Comparison of ENCODE assay signal across 17 cellular contexts in the genomic region with DNA sequence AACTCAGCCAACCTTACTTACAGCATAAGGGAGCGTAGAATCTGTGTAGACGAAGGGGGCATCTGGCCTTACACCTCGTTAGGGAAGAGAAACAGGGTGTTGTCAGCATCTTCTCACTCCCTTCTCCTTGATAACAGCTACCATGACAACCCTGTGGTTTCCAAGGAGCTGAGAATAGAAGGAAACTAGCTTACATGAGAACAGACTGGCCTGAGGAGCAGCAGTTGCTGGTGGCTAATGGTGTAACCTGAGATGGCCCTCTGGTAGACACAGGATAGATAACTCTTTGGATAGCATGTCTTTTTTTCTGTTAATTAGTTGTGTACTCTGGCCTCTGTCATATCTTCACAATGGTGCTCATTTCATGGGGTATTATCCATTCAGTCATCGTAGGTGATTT. TPM values are rescaled to one million over a fixed set of nuclear protein-coding genes. Genes with fewer than 3 reads are reported as not detected.
A peak's percentile ranks its signal among the peaks of the same experiment; 100 is the strongest.
DNase-seq lines count a peak whose midpoint lies in the region; ATAC-seq and TF ChIP-seq lines count a peak whose summit lies in the region.
"Had no signal": no experiment of that assay in that cellular context is flagged by ENCODE, and none has a peak within 500 bp of the region (broad histone marks: within the 10 kb centered on the region; RNA-seq: fewer than 3 reads in every experiment).

No MANE protein-coding gene starts in this region.

- H3K4me1 ChIP-seq in tibial nerve = peaks cover 0 to 3% (median under 1%) of the 10 kb centered on the region in 4 donors
- H3K4me1 ChIP-seq: HAP-1 had no signal

- ATAC-seq in stimulated activated effector memory CD8-positive, alpha-beta T cell treated with anti-CD3 and anti-CD28 coated beads, Interleukin-12 subunit alpha, Interleukin-12 subunit beta, amount 100 ng/mL, for 72 hours = no peak
- ATAC-seq in activated CD4-positive, CD25-positive, alpha-beta regulatory T cell treated with anti-CD3 and anti-CD28 coated beads, Interleukin-2, amount 50 U/mL, for 24 hours = no peak
- ATAC-seq: natural killer cell had no signal

- H3K9me3 Mint-ChIP-seq in stimulated activated effector memory CD8-positive, alpha-beta T cell treated with anti-CD3 and anti-CD28 coated beads, Interleukin-12 subunit alpha, Interleukin-12 subunit beta, amount 100 ng/mL, for 72 hours = no peaks in the 10 kb centered on the region
- H3K9me3 Mint-ChIP-seq: activated CD4-positive, alpha-beta T cell treated with anti-CD3 and anti-CD28 coated beads, Interleukin-2, amount 10 ng/mL, durations not matched to agents 24 days and 14 days; memory B cell; natural killer cell had no signal

- WGBS in tibial nerve, 2 donors = 61 to 71% methylated on average over 4 of the region's 4 CpGs

- peaks cover 0 to 6% (median 0%) of the 10 kb centered on the region in 3 donors for H3K36me3 ChIP-seq in tibial nerve
- H3K36me3 ChIP-seq: HAP-1 had no signal

- H3K4me3 ChIP-seq in choroid plexus epithelial cell (ENCODE audit: low read depth, low read length) (no peak overlapping the region), tibial nerve (no peak overlapping the region)
- H3K4me3 ChIP-seq: HAP-1 had no signal

- peaks cover 0 to 37% of the 10 kb centered on the region in 2 donors for H3K27me3 ChIP-seq in tibial nerve

- in situ Hi-C loops in GM13977 (cut with MboI; ENCODE audit: low pct_unique_long_range_greater_than_20kb, low sequenced_read_pairs, unreplicated experiment) = no loop called here

- H3K4me3 Mint-ChIP-seq in stimulated activated effector memory CD8-positive, alpha-beta T cell treated with anti-CD3 and anti-CD28 coated beads, Interleukin-12 subunit alpha, Interleukin-12 subunit beta, amount 100 ng/mL, for 72 hours = no peak overlapping the region
- H3K4me3 Mint-ChIP-seq: activated CD4-positive, alpha-beta T cell treated with anti-CD3 and anti-CD28 coated beads, Interleukin-2, amount 10 ng/mL, durations not matched to agents 24 days and 14 days; memory B cell; natural killer cell had no signal

- H3K4me1 Mint-ChIP-seq in stimulated activated effector memory CD8-positive, alpha-beta T cell treated with anti-CD3 and anti-CD28 coated beads, Interleukin-12 subunit alpha, Interleukin-12 subunit beta, amount 100 ng/mL, for 72 hours = no peaks in the 10 kb centered on the region
- H3K4me1 Mint-ChIP-seq: activated CD4-positive, alpha-beta T cell treated with anti-CD3 and anti-CD28 coated beads, Interleukin-2, amount 10 ng/mL, durations not matched to agents 24 days and 14 days; natural killer cell had no signal

- H3K36me3 Mint-ChIP-seq in stimulated activated effector memory CD8-positive, alpha-beta T cell treated with anti-CD3 and anti-CD28 coated beads, Interleukin-12 subunit alpha, Interleukin-12 subunit beta, amount 100 ng/mL, for 72 hours = no peaks in the 10 kb centered on the region
- H3K36me3 Mint-ChIP-seq: memory B cell, natural killer cell had no signal

- H3K27ac Mint-ChIP-seq in stimulated activated effector memory CD8-positive, alpha-beta T cell treated with anti-CD3 and anti-CD28 coated beads, Interleukin-12 subunit alpha, Interleukin-12 subunit beta, amount 100 ng/mL, for 72 hours = no peak overlapping the region
- H3K27ac Mint-ChIP-seq: activated CD4-positive, alpha-beta T cell treated with anti-CD3 and anti-CD28 coated beads, Interleukin-2, amount 10 ng/mL, durations not matched to agents 24 days and 14 days; memory B cell; natural killer cell; progenitor cell of endocrine pancreas had no signal

- TF ChIP-seq EP300 in tibial nerve (IDR thresholded peaks at IDR 0.05) = no peak

- H3K9me3 ChIP-seq in tibial nerve = no peaks in the 10 kb centered on the region
- H3K9me3 ChIP-seq: HAP-1 had no signal

- no peak for TF ChIP-seq CTCF in choroid plexus epithelial cell (conservative IDR thresholded peaks at IDR 0.05; ENCODE audit: low read depth, low read length)
- no peak for TF ChIP-seq CTCF in tibial nerve (IDR thresholded peaks at IDR 0.05)
- TF ChIP-seq CTCF in GM13977 (IDR thresholded peaks at IDR 0.05; ENCODE audit: extremely low read depth, insufficient read depth, missing control alignments) = no peak

- H3K27ac ChIP-seq in tibial nerve = peak overlapping the region in 3 of 4 donors; percentile 18 to 83 (median 46)

- DNase-seq in NCI-H2171 treated with DMSO at 0.1 percent for 48 hours (lab: John Stamatoyannopoulos, UW) (peak; percentile 41), NCI-H2171 (lab: John Stamatoyannopoulos, UW) (no peak), NCI-H524 (lab: John Stamatoyannopoulos, UW) (peak; percentile 39 to 78), choroid plexus epithelial cell (ENCODE audit: low read depth) (peak; percentile 41), tibial nerve (ENCODE audit: low spot score in 2 of 2) (no peak), GM13977 (ENCODE audit: low spot score) (no peak)
- no peak for DNase-seq in stimulated activated effector memory CD8-positive, alpha-beta T cell treated with anti-CD3 and anti-CD28 coated beads, Interleukin-12 subunit alpha, Interleukin-12 subunit beta, amount 100 ng/mL, for 72 hours (ENCODE audit: low spot score in 2 of 2)
- DNase-seq: activated CD4-positive, alpha-beta T cell treated with anti-CD3 and anti-CD28 coated beads, Interleukin-2, amount 10 ng/mL, durations not matched to agents 24 days and 14 days; C1 segment of cervical spinal cord; hippocampal formation; natural killer cell had no signal

- TF ChIP-seq POLR2A in tibial nerve (IDR thresholded peaks at IDR 0.05) = no peak

RNA-seq across cellular contexts. Expression of a gene that starts 14.6 kb away (rescaled TPM):
- 100 to 1,000 TPM; 256 to 727 (median 404) TPM for total RNA-seq in tibial nerve
- total RNA-seq: A673; activated CD4-positive, alpha-beta T cell treated with anti-CD3 and anti-CD28 coated beads, Interleukin-2, amount 10 ng/mL, durations not matched to agents 24 days and 14 days; dermis blood vessel endothelial cell; natural killer cell had no signal

RNA-seq across cellular contexts. Expression of a gene that starts 40.8 kb away (rescaled TPM):
- total RNA-seq in tibial nerve = 1 to 10 TPM; 2.3 to 4.8 (median 3.0) TPM

Comparison
In these comparisons a context has a peak if more than half of its experiments do, and no peak if none do; other contexts are left out.
1. DNase-seq: peak in NCI-H2171 treated with DMSO at 0.1 percent for 48 hours (single experiment), NCI-H524 (2 of 2) and choroid plexus epithelial cell (single experiment); none in NCI-H2171 (single experiment), tibial nerve (0 of 2), stimulated activated effector memory CD8-positive, alpha-beta T cell treated with anti-CD3 and anti-CD28 coated beads, Interleukin-12 subunit alpha, Interleukin-12 subunit beta, amount 100 ng/mL, for 72 hours (0 of 2) and GM13977 (single experiment).